ENCODE assay signal across 18 cellular contexts in genomic region chr5:81782811-81783210, GRCh38. TPM values are rescaled to one million over a fixed set of nuclear protein-coding genes. Genes with fewer than 3 reads are reported as not detected.
A peak's percentile ranks its signal among the peaks of the same experiment; 100 is the strongest.
DNase-seq lines count a peak whose midpoint lies in the region; ATAC-seq and TF ChIP-seq lines count a peak whose summit lies in the region.
"Had no signal": no experiment of that assay in that cellular context is flagged by ENCODE, and none has a peak within 500 bp of the region (broad histone marks: within the 10 kb centered on the region; RNA-seq: fewer than 3 reads in every experiment).

No MANE protein-coding gene starts in this region.

- no peak for ATAC-seq in GM21576 (IDR thresholded peaks at IDR 0.05; ENCODE audit: unreplicated experiment)
- ATAC-seq: stimulated activated memory B cell treated with anti-CD40 and anti-IgM and Interleukin-4, amounts not matched to agents 10 μg/mL and 1 μg/mL and 100 μg/mL, for 72 hours had no signal

- DNase-seq in NCI-H2029 treated with DMSO at 0.1 percent for 48 hours (lab: John Stamatoyannopoulos, UW) (peak; percentile 1), NCI-H2029 (lab: John Stamatoyannopoulos, UW) (no peak), MV-4-11 (lab: John Stamatoyannopoulos, UW) (peak; percentile 21), epithelial cell of esophagus (ENCODE audit: low read depth) (peak; percentile 28), osteoblast (ENCODE audit: insufficient read length, low spot score, missing footprints) (no peak), NCI-H774 (lab: John Stamatoyannopoulos, UW) (no peak), MG63 (no peak)
- DNase-seq: activated CD8-positive, alpha-beta memory T cell treated with anti-CD3 and anti-CD28 coated beads, Interleukin-2, amount 50 U/mL, for 4 hours; Calu3; GOT3; NCI-H1105; NCI-H446; nephron progenitor cell; stimulated activated CD4-positive, alpha-beta T cell treated with anti-CD3 and anti-CD28 coated beads, Interleukin-12 subunit alpha, Interleukin-12 subunit beta, amount 100 ng/mL, for 4 hours had no signal

- H3K4me3 ChIP-seq in epithelial cell of esophagus (ENCODE audit: low read length) (no peak overlapping the region), osteoblast (ENCODE audit: insufficient read depth, low read length) (no peak overlapping the region), MG63 (no peak overlapping the region)
- H3K4me3 ChIP-seq: ascending aorta had no signal

- peak overlapping the region; percentile 33 for H3K27ac ChIP-seq in osteoblast (ENCODE audit: low read depth, low read length)
- H3K27ac ChIP-seq: ascending aorta, tibial nerve had no signal

- no peaks in the 10 kb centered on the region for H3K27me3 ChIP-seq in osteoblast (ENCODE audit: insufficient read depth, low read length)
- H3K27me3 ChIP-seq in MG63: no peaks in the 10 kb centered on the region
- H3K27me3 ChIP-seq: ascending aorta, tibial nerve had no signal

- TF ChIP-seq CTCF in epithelial cell of esophagus (IDR thresholded peaks at IDR 0.05; ENCODE audit: insufficient read depth, low read depth, low read length, missing control alignments): no peak
- TF ChIP-seq CTCF in osteoblast (IDR thresholded peaks at IDR 0.05; ENCODE audit: extremely low read depth, low read depth, low read length): no peak

- no peaks in the 10 kb centered on the region for H3K79me2 ChIP-seq in osteoblast (ENCODE audit: insufficient read depth, low read length)

- H3K36me3 ChIP-seq in osteoblast (ENCODE audit: insufficient read depth, low read length): no peaks in the 10 kb centered on the region
- no peaks in the 10 kb centered on the region for H3K36me3 ChIP-seq in MG63
- H3K36me3 ChIP-seq: ascending aorta, tibial nerve had no signal

- peak overlapping the region; percentile 64 for H3K4me2 ChIP-seq in osteoblast (ENCODE audit: insufficient read depth, low read length)

- H3K9me3 ChIP-seq in osteoblast (ENCODE audit: low read depth, low read length): no peaks in the 10 kb centered on the region
- no peaks in the 10 kb centered on the region for H3K9me3 ChIP-seq in MG63
- H3K9me3 ChIP-seq: ascending aorta, tibial nerve had no signal

- H4K20me1 ChIP-seq in osteoblast (ENCODE audit: insufficient read depth, low read length): no peaks in the 10 kb centered on the region

- H2AFZ ChIP-seq in osteoblast (ENCODE audit: low read length): peak overlapping the region; percentile 83

- H3K4me1 ChIP-seq in osteoblast (ENCODE audit: insufficient read depth, low read length): peaks cover 37% of the 10 kb centered on the region

RNA-seq across cellular contexts. Expression of gene SSBP2, which starts 31.9 kb away (rescaled TPM):
- total RNA-seq in osteoblast: 18.1 and 23.6 TPM in 2 replicates
- total RNA-seq in MG63 (2014; rRNA removed; shearing (Covaris generic); ENCODE audit: low replicate concordance): 12.3 and 13.8 TPM in 2 replicates

Comparison
In these comparisons a context has a peak if more than half of its experiments do, and no peak if none do; other contexts are left out.
1. DNase-seq: peak in NCI-H2029 treated with DMSO at 0.1 percent for 48 hours (single experiment), MV-4-11 (single experiment) and epithelial cell of esophagus (single experiment); none in NCI-H2029 (single experiment), osteoblast (single experiment), NCI-H774 (single experiment) and MG63 (single experiment).